8 cellular contexts compared by ENCODE assay signal in genomic region chr19:10291554-10292205, GRCh38. TPM values are rescaled to one million over a fixed set of nuclear protein-coding genes. Genes with fewer than 3 reads are reported as not detected.
DNase-seq lines count a peak whose midpoint lies in the region; ATAC-seq and TF ChIP-seq lines count a peak whose summit lies in the region.

No MANE protein-coding gene starts in this region.

- CTCF ChIA-PET in IMR-90 (lab: Yijun Ruan, JAX): interaction anchor here (0.7 to 1.1 kb wide), 2 partner anchors 22 to 80 kb away, joined by 3 to 4 read pairs; no protein-coding TSS in a partner anchor

- POLR2A ChIA-PET in IMR-90 (lab: Charles Lee; ENCODE audit: unreplicated experiment): interaction anchor here (0.6 to 1.6 kb wide), 3 partner anchors 17 to 82 kb away, joined by 3 to 8 read pairs (median 4); partner anchors contain the start of gene ICAM1
- POLR2A ChIA-PET in naive thymus-derived CD8-positive, alpha-beta T cell (lab: Charles Lee): interaction anchor here (0.7 to 2.5 kb wide), 5 partner anchors 21 to 89 kb away, joined by 3 to 13 read pairs (median 4); partner anchors contain the start of genes ICAM1, MRPL4, RAVER1 and TYK2

- ATAC-seq in IMR-90 (ENCODE audit: low read depth): peak; percentile 2
- ATAC-seq in naive thymus-derived CD8-positive, alpha-beta T cell: peak in 1 of 2 donors; percentile 2

- intact Hi-C loops in IMR-90 (cut with micrococcal nuclease): no loop called here

- peak overlapping the region; percentile 22 for H2BK5ac ChIP-seq in IMR-90 (ENCODE audit: low read depth, low read length, poor library complexity, severe bottlenecking)

- 3% methylated on average over 30 of the region's 49 CpGs; no CpG with 5 or more reads in 1 of the 2 experiments for WGBS in IMR-90 (ENCODE audit: extremely low coverage in 2 of 2, insufficient read length in 1 of 2), 2 experiments

- peak overlapping the region; percentile 96 for H3K4me2 ChIP-seq in IMR-90 (ENCODE audit: low read depth, low read length)

- peak overlapping the region; percentile 18; the same call in 1 of the 2 replicates for H3K27ac ChIP-seq in IMR-90 (ENCODE audit: insufficient read depth, low read length)

- H3K56ac ChIP-seq in IMR-90 (ENCODE audit: extremely low read depth, insufficient read depth, low read length): no peak overlapping the region

- peaks cover 21% of the 10 kb centered on the region for H3K4me1 ChIP-seq in IMR-90 (ENCODE audit: control insufficient read depth, insufficient read depth, low read length)

- H4K91ac ChIP-seq in IMR-90 (ENCODE audit: insufficient read depth, low read depth, low read length): peak overlapping the region; percentile 17; the same call in 1 of the 2 replicates

- peaks cover 0 to 4% (median 0%) of the 10 kb centered on the region in 3 donors for H3K36me3 Mint-ChIP-seq in naive thymus-derived CD8-positive, alpha-beta T cell

- DNase-seq in AG10803 (ENCODE audit: low read depth): no peak
- peak; percentile 10 for DNase-seq in IMR-90
- DNase-seq in cardiac fibroblast (ENCODE audit: low read depth in 2 of 2): no peak
- DNase-seq in naive thymus-derived CD8-positive, alpha-beta T cell: peak in 1 of 10 donors; percentile 36
- DNase-seq in AG08395 (ENCODE audit: low spot score): no peak
- DNase-seq in NOMO-1 treated with DMSO at 0.1 percent for 48 hours (lab: John Stamatoyannopoulos, UW; ENCODE audit: unreplicated experiment): no peak
- no peak for DNase-seq in RPMI8226
- DNase-seq in ecto neural progenitor cell (ENCODE audit: low spot score): no peak

- peaks cover 0 to 2% (median 0%) of the 10 kb centered on the region in 9 donors for H3K9me3 Mint-ChIP-seq in naive thymus-derived CD8-positive, alpha-beta T cell

- H2AK9ac ChIP-seq in IMR-90 (replicated peaks; ENCODE audit: low read depth, low read length, poor library complexity): peak overlapping the region; percentile 82

- peak overlapping the region; percentile 32 for H3K4ac ChIP-seq in IMR-90 (ENCODE audit: low read depth, low read length)

- no peak for TF ChIP-seq CTCF in AG10803 (conservative IDR thresholded peaks at IDR 0.05; ENCODE audit: low read length)
- TF ChIP-seq CTCF in IMR-90 (conservative IDR thresholded peaks at IDR 0.05; ENCODE audit: low read depth, low read length): no peak
- no peak for TF ChIP-seq CTCF in cardiac fibroblast (IDR thresholded peaks at IDR 0.05; ENCODE audit: low read depth, low read length)

- H3K4me3 Mint-ChIP-seq in naive thymus-derived CD8-positive, alpha-beta T cell: peak overlapping the region; percentile 71 to 94 (median 84)

- peak overlapping the region; percentile 91 for H2AK5ac ChIP-seq in IMR-90 (ENCODE audit: low read depth, low read length)

- H3K14ac ChIP-seq in IMR-90 (replicated peaks; ENCODE audit: low read depth, low read length): peak overlapping the region; percentile 47

- H4K8ac ChIP-seq in IMR-90 (ENCODE audit: low read depth in 2 of 2, low read length in 2 of 2): peak overlapping the region; percentile 34 to 59; a peak in 2 of 4 replicates

- dilution Hi-C loops in IMR-90 (cut with HindIII; ENCODE audit: low sequenced_read_pairs, unreplicated experiment): no loop called here

- peak overlapping the region in 5 of 10 donors; percentile 14 to 85 (median 54) for H3K27ac Mint-ChIP-seq in naive thymus-derived CD8-positive, alpha-beta T cell

- peak overlapping the region; percentile 92 for H2AFZ ChIP-seq in IMR-90 (replicated peaks; ENCODE audit: low read length, poor library complexity)

- H3K9me1 ChIP-seq in IMR-90 (ENCODE audit: insufficient read depth, low read length): peaks cover 8% of the 10 kb centered on the region

- H4K5ac ChIP-seq in IMR-90 (ENCODE audit: low read depth, low read length): peak overlapping the region; percentile 88

- H3K9me3 ChIP-seq in IMR-90 (ENCODE audit: control insufficient read depth, insufficient read depth, low read length): no peaks in the 10 kb centered on the region

- H4K20me1 ChIP-seq in IMR-90 (ENCODE audit: insufficient read depth, low read length): peaks cover 6% of the 10 kb centered on the region

- peaks cover 0 to 4% of the 10 kb centered on the region in 2 experiments; a peak in 1 of 4 replicates for H3K79me1 ChIP-seq in IMR-90 (ENCODE audit: low read depth in 1 of 2, low read length in 2 of 2)

- H3K9ac ChIP-seq in IMR-90 (ENCODE audit: low read depth, low read length): peak overlapping the region; percentile 29

- peaks cover 14% of the 10 kb centered on the region; the same call in 1 of the 2 replicates for H3K36me3 ChIP-seq in IMR-90 (ENCODE audit: control insufficient read depth, insufficient read depth, low read length)

- H3K27me3 Mint-ChIP-seq in naive thymus-derived CD8-positive, alpha-beta T cell: peaks cover 18 to 79% (median 42%) of the 10 kb centered on the region in 5 donors

- no peak for TF ChIP-seq RAD21 in IMR-90 (IDR thresholded peaks at IDR 0.05; ENCODE audit: low read length)

- no peak overlapping the region for H2BK20ac ChIP-seq in IMR-90 (ENCODE audit: low read depth, low read length)

- no peak for TF ChIP-seq POLR2A in IMR-90 (IDR thresholded peaks at IDR 0.05; ENCODE audit: low read depth, low read length)

- peaks cover 32 to 77% (median 72%) of the 10 kb centered on the region in 4 donors for H3K4me1 Mint-ChIP-seq in naive thymus-derived CD8-positive, alpha-beta T cell

- H3K27me3 ChIP-seq in IMR-90 (ENCODE audit: control insufficient read depth, insufficient read depth, low read length): no peaks in the 10 kb centered on the region; the same call in 1 of the 2 replicates

- in situ Hi-C loops in IMR-90 (cut with MboI; ENCODE audit: low sequenced_read_pairs): no loop called here

- peak overlapping the region; percentile 61 for H3K18ac ChIP-seq in IMR-90 (ENCODE audit: low read depth, low read length)

- H3K23ac ChIP-seq in IMR-90 (ENCODE audit: low read depth, low read length): peak overlapping the region; percentile 44; the same call in 1 of the 2 replicates

- H3K4me3 ChIP-seq in AG10803 (ENCODE audit: low read length) (peak overlapping the region; percentile 58), IMR-90 (ENCODE audit: insufficient read depth, low read depth, low read length) (peak overlapping the region; percentile 77), cardiac fibroblast (replicated peaks in 1 of 2; ENCODE audit: low read depth in 2 of 2, low read length in 2 of 2) (peak overlapping the region; percentile 47 to 51)

- no peak overlapping the region for H2BK120ac ChIP-seq in IMR-90 (ENCODE audit: low read depth, low read length)

- H2BK15ac ChIP-seq in IMR-90 (ENCODE audit: low read depth, low read length): peak overlapping the region; percentile 31; the same call in 1 of the 3 replicates

- BruUV-seq in IMR-90 (replicated peaks; lab: Mats Ljungman, UMichigan): no TSS peak

TF ChIP-seq in IMR-90, 13 proteins besides CTCF, POLR2A, EP300 and RAD21 (continues in another document):
- TF ChIP-seq USF2 (IDR thresholded peaks at IDR 0.05; ENCODE audit: low read depth, low read length) (no peak), SMC3 (IDR thresholded peaks at IDR 0.05; ENCODE audit: low read depth, low read length) (no peak), CEBPB (IDR thresholded peaks at IDR 0.05; ENCODE audit: low read depth, low read length) (no peak), BHLHE40 (IDR thresholded peaks at IDR 0.05; ENCODE audit: low read depth, low read length) (no peak), MAZ (IDR thresholded peaks at IDR 0.05; ENCODE audit: borderline replicate concordance, low read depth, low read length) (no peak), CHD1 (IDR thresholded peaks at IDR 0.05; ENCODE audit: low read depth, low read length) (no peak), FOS (IDR thresholded peaks at IDR 0.05; ENCODE audit: low read depth, low read length) (no peak)

RNA-seq across cellular contexts. Expression of gene ICAM5, which starts 1.9 kb away (rescaled TPM):
- total RNA-seq in IMR-90 (2012; rRNA removed): 2.5 and 3.0 TPM in 2 replicates
- 23.9 and 26.5 TPM in 2 replicates for polyA plus RNA-seq in IMR-90 (2012; rRNA removed)
- 13.1 and 22.4 TPM in 2 replicates for polyA plus RNA-seq in IMR-90 (2012; cell fraction: cytosol; rRNA removed)
- polyA plus RNA-seq in IMR-90 (2012; cell fraction: nucleus; rRNA removed; ENCODE audit: low replicate concordance): 107 and 283 TPM in 2 replicates
- not detected for total RNA-seq in naive thymus-derived CD8-positive, alpha-beta T cell
- not detected for polyA plus RNA-seq in naive thymus-derived CD8-positive, alpha-beta T cell

RNA-seq across cellular contexts. Expression of gene ICAM4, which starts 4.9 kb away (rescaled TPM):
- total RNA-seq in IMR-90 (2012; rRNA removed): 2.3 and 2.5 TPM in 2 replicates
- polyA plus RNA-seq in IMR-90 (2012; rRNA removed): 4.0 TPM in 2 replicates
- polyA plus RNA-seq in IMR-90 (2012; cell fraction: cytosol; rRNA removed): 4.6 and 6.4 TPM in 2 replicates
- 1.1 and 1.2 TPM in 2 replicates for polyA plus RNA-seq in IMR-90 (2012; cell fraction: nucleus; rRNA removed; ENCODE audit: low replicate concordance)
- under 1 TPM in 1 of 2 experiments, not detected in 1; 0.57 TPM for total RNA-seq in naive thymus-derived CD8-positive, alpha-beta T cell
- polyA plus RNA-seq in naive thymus-derived CD8-positive, alpha-beta T cell: under 1 TPM in 2 of 3 donors, not detected in 1; 0.22 to 0.42 TPM

RNA-seq across cellular contexts. Expression of gene ZGLP1, which starts 17.9 kb away (rescaled TPM):
- 0.54 TPM in 1 of 2 replicates, not detected in the other for total RNA-seq in IMR-90 (2012; rRNA removed)
- polyA plus RNA-seq in IMR-90 (2012; rRNA removed): 3.1 and 4.1 TPM in 2 replicates
- polyA plus RNA-seq in IMR-90 (2012; cell fraction: cytosol; rRNA removed): 1.4 and 1.5 TPM in 2 replicates
- polyA plus RNA-seq in IMR-90 (2012; cell fraction: nucleus; rRNA removed; ENCODE audit: low replicate concordance): 15.5 and 25.2 TPM in 2 replicates
- 10 to 100 TPM; 10.0 to 12.2 TPM for total RNA-seq in naive thymus-derived CD8-positive, alpha-beta T cell
- polyA plus RNA-seq in naive thymus-derived CD8-positive, alpha-beta T cell: under 1 TPM in 1 of 3 donors, not detected in 2; 0.27 TPM

RNA-seq across cellular contexts. Expression of gene ICAM1, which starts 20.8 kb away (rescaled TPM):
- 6.9 and 10.6 TPM in 2 replicates for total RNA-seq in IMR-90 (2012; rRNA removed)
- 18.3 and 19.1 TPM in 2 replicates for polyA plus RNA-seq in IMR-90 (2012; rRNA removed)
- 11.0 and 21.7 TPM in 2 replicates for polyA plus RNA-seq in IMR-90 (2012; cell fraction: cytosol; rRNA removed)
- 16.7 and 18.8 TPM in 2 replicates for polyA plus RNA-seq in IMR-90 (2012; cell fraction: nucleus; rRNA removed; ENCODE audit: low replicate concordance)
- total RNA-seq in naive thymus-derived CD8-positive, alpha-beta T cell: 1 to 10 TPM; 1.9 to 2.0 TPM
- polyA plus RNA-seq in naive thymus-derived CD8-positive, alpha-beta T cell: 1 to 10 TPM; 1.2 to 3.9 (median 2.8) TPM

RNA-seq across cellular contexts. Expression of gene FDX2, which starts 24.1 kb away (rescaled TPM):
- 39.8 and 40.8 TPM in 2 replicates for total RNA-seq in IMR-90 (2012; rRNA removed)
- 72.0 and 82.3 TPM in 2 replicates for polyA plus RNA-seq in IMR-90 (2012; rRNA removed)
- polyA plus RNA-seq in IMR-90 (2012; cell fraction: cytosol; rRNA removed): 124 and 216 TPM in 2 replicates
- 37.1 and 117 TPM in 2 replicates for polyA plus RNA-seq in IMR-90 (2012; cell fraction: nucleus; rRNA removed; ENCODE audit: low replicate concordance)
- 10 to 100 TPM; 11.9 to 14.9 TPM for total RNA-seq in naive thymus-derived CD8-positive, alpha-beta T cell
- 10 to 100 TPM; 14.3 to 26.7 (median 18.4) TPM for polyA plus RNA-seq in naive thymus-derived CD8-positive, alpha-beta T cell
